In the genomic region with DNA sequence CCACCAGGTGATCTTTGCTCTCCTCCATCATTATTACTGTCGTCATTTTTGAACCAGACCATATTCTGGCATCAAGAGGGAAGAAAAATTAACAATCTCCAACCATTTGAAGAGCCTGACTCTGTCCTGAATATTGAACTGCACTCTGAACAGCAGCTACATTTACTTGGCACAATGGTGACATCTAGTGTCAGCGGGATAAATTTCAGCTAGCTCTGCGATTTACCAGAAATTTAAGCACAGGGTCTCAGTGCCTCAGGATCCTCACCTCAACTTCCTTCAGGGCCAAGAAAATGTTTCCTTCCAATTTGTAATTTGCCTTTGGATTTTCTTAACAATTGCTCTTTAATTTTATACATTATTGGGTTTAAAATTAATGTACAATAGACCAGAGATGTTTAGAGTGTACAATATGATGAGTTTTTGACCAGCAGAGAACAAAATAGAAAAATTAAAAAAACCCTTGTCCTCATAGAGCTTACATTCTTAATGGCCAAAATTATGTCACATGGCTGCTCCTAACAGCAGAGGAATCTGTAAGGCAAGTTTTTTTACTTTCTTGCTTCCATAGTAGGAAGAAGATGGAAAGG, we compare ENCODE assay signal across 8 cellular contexts. TPM values are rescaled to one million over a fixed set of nuclear protein-coding genes. Genes with fewer than 3 reads are reported as not detected.
DNase-seq lines count a peak whose midpoint lies in the region; ATAC-seq and TF ChIP-seq lines count a peak whose summit lies in the region.

No MANE protein-coding gene starts in this region.

- no peak for TF ChIP-seq POLR2A in GM18505 (IDR thresholded peaks at IDR 0.05; ENCODE audit: borderline replicate concordance, extremely low read depth, insufficient read depth, insufficient read length)

- no peak overlapping the region for H3K4me2 ChIP-seq in smooth muscle cell

- H3K27ac ChIP-seq in RWPE2 (ENCODE audit: poor library complexity, severe bottlenecking), result no peak overlapping the region
- no peak overlapping the region for H3K27ac ChIP-seq in left ventricle myocardium inferior (replicated peaks)
- no peak overlapping the region for H3K27ac ChIP-seq in smooth muscle cell (ENCODE audit: low read depth)

- ATAC-seq in RWPE2 (ENCODE audit: low read depth) (peak; percentile 63), GM18505 (IDR thresholded peaks at IDR 0.05; ENCODE audit: unreplicated experiment) (no peak)
- ATAC-seq in activated naive CD8-positive, alpha-beta T cell treated with anti-CD3 and anti-CD28 coated beads, Interleukin-2, amount 10 ng/mL, durations not matched to agents 7 days and 5 days (ENCODE audit: low read depth), result peak; percentile 70

- H3K27me3 Mint-ChIP-seq in activated naive CD8-positive, alpha-beta T cell treated with anti-CD3 and anti-CD28 coated beads, Interleukin-2, amount 10 ng/mL, durations not matched to agents 7 days and 5 days, result peaks cover 5% of the 10 kb centered on the region

- no peak overlapping the region for H2AFZ ChIP-seq in smooth muscle cell (ENCODE audit: low read depth)

- DNase-seq in activated naive CD4-positive, alpha-beta T cell treated with Interleukin-2 at 50 U/mL for 16 hours, result peak; percentile 38
- no peak for DNase-seq in activated naive CD4-positive, alpha-beta T cell (lab: John Stamatoyannopoulos, UW)
- peak; percentile 63 for DNase-seq in Jurkat, Clone E6-1 (ENCODE audit: low read depth, low spot score)
- DNase-seq in RWPE2 (ENCODE audit: low spot score), result no peak
- no peak for DNase-seq in activated naive CD8-positive, alpha-beta T cell treated with anti-CD3 and anti-CD28 coated beads, Interleukin-2, amount 10 ng/mL, durations not matched to agents 7 days and 5 days
- DNase-seq in left ventricle myocardium inferior, result no peak
- DNase-seq in smooth muscle cell (lab: John Stamatoyannopoulos, UW; ENCODE audit: unreplicated experiment), result no peak

- TF ChIP-seq CTCF in RWPE2 (IDR thresholded peaks at IDR 0.05; ENCODE audit: poor library complexity, severe bottlenecking), result peak; percentile 80
- TF ChIP-seq CTCF in left ventricle myocardium inferior (IDR thresholded peaks at IDR 0.05; ENCODE audit: borderline replicate concordance), result peak; percentile 75
- TF ChIP-seq CTCF in smooth muscle cell (IDR thresholded peaks at IDR 0.05; ENCODE audit: borderline replicate concordance, insufficient read depth, poor library complexity, severe bottlenecking), result peak; percentile 73

- H3K4me1 ChIP-seq in RWPE2 (ENCODE audit: insufficient read depth, poor library complexity, severe bottlenecking) (no peaks in the 10 kb centered on the region), left ventricle myocardium inferior (no peaks in the 10 kb centered on the region), smooth muscle cell (ENCODE audit: low read depth) (no peaks in the 10 kb centered on the region)

- H3K9me3 Mint-ChIP-seq in activated naive CD8-positive, alpha-beta T cell treated with anti-CD3 and anti-CD28 coated beads, Interleukin-2, amount 10 ng/mL, durations not matched to agents 7 days and 5 days, result no peaks in the 10 kb centered on the region

- no peaks in the 10 kb centered on the region for H3K36me3 Mint-ChIP-seq in activated naive CD8-positive, alpha-beta T cell treated with anti-CD3 and anti-CD28 coated beads, Interleukin-2, amount 10 ng/mL, durations not matched to agents 7 days and 5 days

- no peak overlapping the region for H3K4me3 ChIP-seq in Jurkat, Clone E6-1 (ENCODE audit: low read length)
- H3K4me3 ChIP-seq in RWPE2 (ENCODE audit: severe bottlenecking), result no peak overlapping the region
- H3K4me3 ChIP-seq in left ventricle myocardium inferior, result no peak overlapping the region
- no peak overlapping the region for H3K4me3 ChIP-seq in smooth muscle cell

- H3K27me3 ChIP-seq in RWPE2 (ENCODE audit: insufficient read depth, poor library complexity, severe bottlenecking), result no peaks in the 10 kb centered on the region
- peaks cover 51% of the 10 kb centered on the region for H3K27me3 ChIP-seq in left ventricle myocardium inferior (ENCODE audit: low read depth)
- no peaks in the 10 kb centered on the region for H3K27me3 ChIP-seq in smooth muscle cell (ENCODE audit: low read depth)

- no peaks in the 10 kb centered on the region for H3K79me2 ChIP-seq in smooth muscle cell (ENCODE audit: low read depth)

- H3K9me3 ChIP-seq in RWPE2 (ENCODE audit: severe bottlenecking), result no peaks in the 10 kb centered on the region
- no peaks in the 10 kb centered on the region for H3K9me3 ChIP-seq in left ventricle myocardium inferior (replicated peaks)
- H3K9me3 ChIP-seq in smooth muscle cell (replicated peaks; ENCODE audit: low read depth), result no peaks in the 10 kb centered on the region

- no peak overlapping the region for H3K4me3 Mint-ChIP-seq in activated naive CD8-positive, alpha-beta T cell treated with anti-CD3 and anti-CD28 coated beads, Interleukin-2, amount 10 ng/mL, durations not matched to agents 7 days and 5 days

- no peaks in the 10 kb centered on the region for H4K20me1 ChIP-seq in smooth muscle cell (ENCODE audit: low read depth)

- intact Hi-C loops in left ventricle myocardium inferior (cut with micrococcal nuclease), result loop anchor here (5.0 kb wide), 1 partner anchor 88 kb away; no protein-coding TSS in a partner anchor

- H3K36me3 ChIP-seq in RWPE2 (ENCODE audit: low read depth) (no peaks in the 10 kb centered on the region), left ventricle myocardium inferior (no peaks in the 10 kb centered on the region), smooth muscle cell (ENCODE audit: low read depth) (no peaks in the 10 kb centered on the region)

- POLR2A ChIA-PET in activated naive CD8-positive, alpha-beta T cell treated with anti-CD3 and anti-CD28 coated beads, Interleukin-2, amount 10 ng/mL, durations not matched to agents 7 days and 5 days (lab: Charles Lee), result no interaction called here

- H3K9ac ChIP-seq in smooth muscle cell (ENCODE audit: low read depth), result no peak overlapping the region

- WGBS in smooth muscle cell (ENCODE audit: low lambda C conversion rate), result 4% methylated on average over 3 of the region's 3 CpGs

- no peak overlapping the region for H3K27ac Mint-ChIP-seq in activated naive CD8-positive, alpha-beta T cell treated with anti-CD3 and anti-CD28 coated beads, Interleukin-2, amount 10 ng/mL, durations not matched to agents 7 days and 5 days

- no peaks in the 10 kb centered on the region for H3F3A ChIP-seq in smooth muscle cell (ENCODE audit: low read depth)

- peaks cover 3% of the 10 kb centered on the region for H3K4me1 Mint-ChIP-seq in activated naive CD8-positive, alpha-beta T cell treated with anti-CD3 and anti-CD28 coated beads, Interleukin-2, amount 10 ng/mL, durations not matched to agents 7 days and 5 days

RNA-seq across cellular contexts. Expression of a gene that starts 10.7 kb away (rescaled TPM):
- 2.8 TPM for polyA plus RNA-seq in Jurkat, Clone E6-1 (2012; ENCODE audit: insufficient read depth, insufficient read length)
- total RNA-seq in activated naive CD8-positive, alpha-beta T cell treated with anti-CD3 and anti-CD28 coated beads, Interleukin-2, amount 10 ng/mL, durations not matched to agents 7 days and 5 days, result 1 to 10 TPM; 5.3 to 5.8 TPM
- 1.7 TPM for total RNA-seq in left ventricle myocardium inferior
- total RNA-seq in smooth muscle cell, result 3.3 and 4.6 TPM in 2 replicates
- 0.37 and 2.2 TPM in 2 replicates for polyA plus RNA-seq in smooth muscle cell

RNA-seq across cellular contexts. Expression of a gene that starts 26.4 kb away (rescaled TPM):
- not detected for polyA plus RNA-seq in Jurkat, Clone E6-1 (2012; ENCODE audit: insufficient read depth, insufficient read length)
- not detected for total RNA-seq in activated naive CD8-positive, alpha-beta T cell treated with anti-CD3 and anti-CD28 coated beads, Interleukin-2, amount 10 ng/mL, durations not matched to agents 7 days and 5 days
- total RNA-seq in left ventricle myocardium inferior, result not detected
- total RNA-seq in smooth muscle cell, result not detected in 2 replicates
- not detected in 2 replicates for polyA plus RNA-seq in smooth muscle cell

RNA-seq across cellular contexts. Expression of a gene that starts 37.8 kb away (rescaled TPM):
- polyA plus RNA-seq in Jurkat, Clone E6-1 (2012; ENCODE audit: insufficient read depth, insufficient read length), result 11.0 TPM
- 10 to 100 TPM in 1 of 2 experiments, 1 to 10 TPM in 1; 9.6 to 10.5 TPM for total RNA-seq in activated naive CD8-positive, alpha-beta T cell treated with anti-CD3 and anti-CD28 coated beads, Interleukin-2, amount 10 ng/mL, durations not matched to agents 7 days and 5 days
- total RNA-seq in left ventricle myocardium inferior, result 5.2 TPM
- 6.8 and 14.1 TPM in 2 replicates for total RNA-seq in smooth muscle cell
- polyA plus RNA-seq in smooth muscle cell, result 7.2 and 13.1 TPM in 2 replicates

RNA-seq across cellular contexts. Expression of a gene that starts 58.0 kb away (rescaled TPM):
- not detected for polyA plus RNA-seq in Jurkat, Clone E6-1 (2012; ENCODE audit: insufficient read depth, insufficient read length)
- not detected for total RNA-seq in activated naive CD8-positive, alpha-beta T cell treated with anti-CD3 and anti-CD28 coated beads, Interleukin-2, amount 10 ng/mL, durations not matched to agents 7 days and 5 days
- total RNA-seq in left ventricle myocardium inferior (not detected), smooth muscle cell (not detected in 2 replicates)
- polyA plus RNA-seq in smooth muscle cell, result not detected in 2 replicates

Comparison
In these comparisons a context has a peak if more than half of its experiments do, and no peak if none do; other contexts are left out.
1. DNase-seq: peak in activated naive CD4-positive, alpha-beta T cell treated with Interleukin-2 at 50 U/mL for 16 hours (single experiment) and Jurkat, Clone E6-1 (single experiment); none in activated naive CD4-positive, alpha-beta T cell (0 of 4), RWPE2 (single experiment), activated naive CD8-positive, alpha-beta T cell treated with anti-CD3 and anti-CD28 coated beads, Interleukin-2, amount 10 ng/mL, durations not matched to agents 7 days and 5 days (single experiment), left ventricle myocardium inferior (single experiment) and smooth muscle cell (single experiment).
2. Peak in every context shown above with its lines, with median percentiles within 50 percentile points of each other: CTCF ChIP-seq.